8 cellular contexts compared by ENCODE assay signal in genomic region chr2:178449700-178450573, GRCh38. TPM values are rescaled to one million over a fixed set of nuclear protein-coding genes. Genes with fewer than 3 reads are reported as not detected.
DNase-seq lines count a peak whose midpoint lies in the region; ATAC-seq and TF ChIP-seq lines count a peak whose summit lies in the region.

No MANE protein-coding gene starts in this region.

- TF ChIP-seq CTCF in heart right ventricle (IDR thresholded peaks at IDR 0.05), result no peak
- no peak for TF ChIP-seq CTCF in colonic mucosa (IDR thresholded peaks at IDR 0.05)

- in situ Hi-C loops in ACHN (cut with HindIII; ENCODE audit: low pct_ligation_motif_present, low pct_unique_long_range_greater_than_20kb, low sequenced_read_pairs), result no loop called here

- H3K27me3 ChIP-seq in heart right ventricle (no peaks in the 10 kb centered on the region), colonic mucosa (no peaks in the 10 kb centered on the region), muscle layer of colon (ENCODE audit: control insufficient read depth in 1 of 2, insufficient read depth in 2 of 2, low read length in 2 of 2) (no peaks in the 10 kb centered on the region)

- DNase-seq in heart right ventricle, result no peak
- no peak for DNase-seq in left ventricle myocardium superior
- DNase-seq in NCI-H2029 treated with DMSO at 0.1 percent for 48 hours (lab: John Stamatoyannopoulos, UW), result peak; percentile 36
- DNase-seq in colonic mucosa, result no peak
- DNase-seq in ACHN, result no peak
- no peak for DNase-seq in glomerular visceral epithelial cell (ENCODE audit: extremely low spot score)

- H3K9me3 ChIP-seq in heart right ventricle (no peaks in the 10 kb centered on the region), colonic mucosa (no peaks in the 10 kb centered on the region), muscle layer of colon (ENCODE audit: low read length) (no peaks in the 10 kb centered on the region)

- peak overlapping the region; percentile 94 to 99 (median 97) for H3K27ac ChIP-seq in heart right ventricle
- H3K27ac ChIP-seq in colonic mucosa, result peak overlapping the region; percentile 99
- H3K27ac ChIP-seq in muscle layer of colon (ENCODE audit: low read depth, low read length), result peak overlapping the region; percentile 99

- WGBS in heart right ventricle, 2 donors, result 5% methylated on average over 22 of the region's 22 CpGs

- ATAC-seq in heart right ventricle, result no peak
- ATAC-seq in left ventricle myocardium superior, result no peak
- ATAC-seq in HG02588 (IDR thresholded peaks at IDR 0.05; ENCODE audit: unreplicated experiment), result peak; percentile 47

- H3K9ac ChIP-seq in colonic mucosa (ENCODE audit: low read depth in 2 of 2, low read length in 2 of 2) (peak overlapping the region; percentile 85 to 95), muscle layer of colon (ENCODE audit: low read length) (peak overlapping the region; percentile 46)

- peaks cover 10 to 40% (median 30%) of the 10 kb centered on the region in 9 donors for H3K4me1 ChIP-seq in heart right ventricle
- peaks cover 5% of the 10 kb centered on the region for H3K4me1 ChIP-seq in colonic mucosa
- H3K4me1 ChIP-seq in muscle layer of colon (ENCODE audit: insufficient read depth, low read length), result peaks cover 20% of the 10 kb centered on the region

- intact Hi-C loops in heart right ventricle (cut with DNase I) (loop anchor here in 3 of 10 donors (2.0 kb wide), 2 partner anchors 27 to 29 kb away; partner anchors contain the start of gene FKBP7 (in 2 of the 3)), left ventricle myocardium superior (cut with micrococcal nuclease) (no loop called here), colonic mucosa (cut with DNase I) (no loop called here)

- H3K4me3 ChIP-seq in heart right ventricle, result peak overlapping the region; percentile 51 to 99 (median 86)
- peak overlapping the region; percentile 89 for H3K4me3 ChIP-seq in colonic mucosa
- H3K4me3 ChIP-seq in muscle layer of colon (ENCODE audit: low read depth in 1 of 2, low read length in 2 of 2), result peak overlapping the region; percentile 62 to 99

- peaks cover 0 to 39% (median 7%) of the 10 kb centered on the region in 9 donors for H3K36me3 ChIP-seq in heart right ventricle
- H3K36me3 ChIP-seq in colonic mucosa, result no peaks in the 10 kb centered on the region
- H3K36me3 ChIP-seq in muscle layer of colon (ENCODE audit: insufficient read depth, low read length), result peaks cover 26% of the 10 kb centered on the region

RNA-seq across cellular contexts. Expression of gene PRKRA, which starts 1.0 kb away (rescaled TPM):
- 10 to 100 TPM; 39.8 to 55.3 (median 44.3) TPM for total RNA-seq in heart right ventricle
- 10 to 100 TPM; 39.7 to 40.3 TPM for polyA plus RNA-seq in heart right ventricle
- total RNA-seq in left ventricle myocardium superior, result 48.8 TPM
- total RNA-seq in colonic mucosa, result 10 to 100 TPM; 34.0 to 37.1 TPM

RNA-seq across cellular contexts. Expression of gene PJVK, which starts 1.2 kb away (rescaled TPM):
- 1 to 10 TPM in 7 of 10 donors, under 1 TPM in 3; 0.57 to 2.0 (median 1.7) TPM for total RNA-seq in heart right ventricle
- polyA plus RNA-seq in heart right ventricle, result 1 to 10 TPM in 1 of 2 donors, under 1 TPM in 1; 0.54 to 6.6 TPM
- total RNA-seq in left ventricle myocardium superior, result 1.1 TPM
- 1 to 10 TPM in 1 of 2 donors, under 1 TPM in 1; 0.96 to 1.8 TPM for total RNA-seq in colonic mucosa

RNA-seq across cellular contexts. Expression of gene FKBP7, which starts 28.5 kb away (rescaled TPM):
- total RNA-seq in heart right ventricle, result 10 to 100 TPM in 4 of 10 donors, 1 to 10 TPM in 6; 6.1 to 11.3 (median 9.2) TPM
- 10 to 100 TPM in 1 of 2 donors, 1 to 10 TPM in 1; 6.1 to 12.4 TPM for polyA plus RNA-seq in heart right ventricle
- total RNA-seq in left ventricle myocardium superior, result 8.8 TPM
- total RNA-seq in colonic mucosa, result 1 to 10 TPM; 2.6 to 3.9 TPM

RNA-seq across cellular contexts. Expression of gene PLEKHA3, which starts 30.3 kb away (rescaled TPM):
- 10 to 100 TPM; 32.4 to 53.2 (median 41.4) TPM for total RNA-seq in heart right ventricle
- 1 to 10 TPM; 2.5 to 6.4 TPM for polyA plus RNA-seq in heart right ventricle
- total RNA-seq in left ventricle myocardium superior, result 39.9 TPM
- total RNA-seq in colonic mucosa, result 10 to 100 TPM; 19.3 to 26.1 TPM
